25 cellular contexts compared by ENCODE assay signal in genomic region chr20:15122613-15123012, GRCh38.
"Had no signal": no experiment of that assay in that cellular context is flagged by ENCODE, and none has a peak within 500 bp of the region (broad histone marks: within the 10 kb centered on the region; RNA-seq: fewer than 3 reads in every experiment).

No MANE protein-coding gene starts in this region.

- H3K27ac ChIP-seq: left ventricle myocardium inferior, ovary, right atrium auricular region, right lobe of liver, tibial nerve, uterus had no signal

- ATAC-seq: naive thymus-derived CD4-positive, alpha-beta T cell; natural killer cell treated with Interleukin-12 subunit alpha and Interleukin-12 subunit beta and Interleukin-15 and Interleukin-18, amount 100 ng/mL, for 72 hours; right lobe of liver; stimulated activated memory B cell treated with anti-CD40 and anti-IgM and Interleukin-4, amounts not matched to agents 10 μg/mL and 1 μg/mL and 100 μg/mL, for 72 hours; stimulated activated naive CD8-positive, alpha-beta T cell treated with anti-CD3 and anti-CD28 coated beads, Interleukin-15, amount 100 ng/mL, for 72 hours had no signal

- FAIRE-seq: islet of Langerhans, kidney had no signal

- H3K9me3 Mint-ChIP-seq: stimulated activated memory B cell treated with anti-CD40 and anti-IgM and Interleukin-4, amounts not matched to agents 10 μg/mL and 1 μg/mL and 100 μg/mL, for 72 hours had no signal

- DNase-seq: hypothalamus; immature natural killer cell; kidney; left ventricle myocardium inferior; mesendoderm; naive thymus-derived CD4-positive, alpha-beta T cell; ovary; right lobe of liver; stimulated activated CD4-positive, alpha-beta T cell treated with anti-CD3 and anti-CD28 coated beads, Interleukin-12 subunit alpha, Interleukin-12 subunit beta, amount 100 ng/mL, for 4 hours; stimulated activated CD4-positive, alpha-beta T cell treated with anti-CD3 and anti-CD28 coated beads, Interleukin-15, amount 100 ng/mL, for 24 hours; stimulated activated CD4-positive, alpha-beta T cell treated with anti-CD3 and anti-CD28 coated beads, Interleukin-4, amount 100 ng/mL, for 4 hours; stimulated activated CD8-positive, alpha-beta memory T cell treated with anti-CD3 and anti-CD28 coated beads, Interleukin-4, amount 100 ng/mL, for 48 hours; stimulated activated naive CD4-positive, alpha-beta T cell treated with Interleukin-2 at 50 U/mL for 16 hours; stimulated activated naive CD8-positive, alpha-beta T cell treated with anti-CD3 and anti-CD28 coated beads, Interleukin-15, amount 100 ng/mL, for 72 hours; substantia nigra; uterus had no signal

- H3K4me3 Mint-ChIP-seq: immature natural killer cell; mesothelial cell of epicardium; naive thymus-derived CD4-positive, alpha-beta T cell; natural killer cell treated with Interleukin-12 subunit alpha and Interleukin-12 subunit beta and Interleukin-15 and Interleukin-18, amount 100 ng/mL, for 72 hours; stimulated activated memory B cell treated with anti-CD40 and anti-IgM and Interleukin-4, amounts not matched to agents 10 μg/mL and 1 μg/mL and 100 μg/mL, for 72 hours; stimulated activated naive CD8-positive, alpha-beta T cell treated with anti-CD3 and anti-CD28 coated beads, Interleukin-15, amount 100 ng/mL, for 72 hours; type B pancreatic cell had no signal

- H3K36me3 Mint-ChIP-seq: mesothelial cell of epicardium; naive thymus-derived CD4-positive, alpha-beta T cell; natural killer cell treated with Interleukin-12 subunit alpha and Interleukin-12 subunit beta and Interleukin-15 and Interleukin-18, amount 100 ng/mL, for 72 hours; stimulated activated memory B cell treated with anti-CD40 and anti-IgM and Interleukin-4, amounts not matched to agents 10 μg/mL and 1 μg/mL and 100 μg/mL, for 72 hours; type B pancreatic cell had no signal

- H3K27me3 Mint-ChIP-seq: natural killer cell treated with Interleukin-12 subunit alpha and Interleukin-12 subunit beta and Interleukin-15 and Interleukin-18, amount 100 ng/mL, for 72 hours; progenitor cell of endocrine pancreas; stimulated activated memory B cell treated with anti-CD40 and anti-IgM and Interleukin-4, amounts not matched to agents 10 μg/mL and 1 μg/mL and 100 μg/mL, for 72 hours; stimulated activated naive CD8-positive, alpha-beta T cell treated with anti-CD3 and anti-CD28 coated beads, Interleukin-15, amount 100 ng/mL, for 72 hours; type B pancreatic cell had no signal

- H3K4me1 Mint-ChIP-seq: immature natural killer cell; mesothelial cell of epicardium; naive thymus-derived CD4-positive, alpha-beta T cell; stimulated activated memory B cell treated with anti-CD40 and anti-IgM and Interleukin-4, amounts not matched to agents 10 μg/mL and 1 μg/mL and 100 μg/mL, for 72 hours; stimulated activated naive CD8-positive, alpha-beta T cell treated with anti-CD3 and anti-CD28 coated beads, Interleukin-15, amount 100 ng/mL, for 72 hours had no signal

- H3K9me3 ChIP-seq: left ventricle myocardium inferior, ovary, right atrium auricular region, right lobe of liver, tibial nerve, uterus had no signal

- H3K36me3 ChIP-seq: left ventricle myocardium inferior, ovary, right atrium auricular region, right lobe of liver, tibial nerve, uterus had no signal

- H3K4me3 ChIP-seq: left ventricle myocardium inferior, lung, ovary, right atrium auricular region, right lobe of liver, tibial nerve, uterus had no signal

- H3K27ac Mint-ChIP-seq: immature natural killer cell; mesothelial cell of epicardium; naive thymus-derived CD4-positive, alpha-beta T cell; natural killer cell treated with Interleukin-12 subunit alpha and Interleukin-12 subunit beta and Interleukin-15 and Interleukin-18, amount 100 ng/mL, for 72 hours; progenitor cell of endocrine pancreas; stimulated activated memory B cell treated with anti-CD40 and anti-IgM and Interleukin-4, amounts not matched to agents 10 μg/mL and 1 μg/mL and 100 μg/mL, for 72 hours; stimulated activated naive CD8-positive, alpha-beta T cell treated with anti-CD3 and anti-CD28 coated beads, Interleukin-15, amount 100 ng/mL, for 72 hours; type B pancreatic cell had no signal

- H3K27me3 ChIP-seq: ovary, right atrium auricular region, right lobe of liver, tibial nerve, uterus had no signal

- H3K4me1 ChIP-seq: left ventricle myocardium inferior, right atrium auricular region, right lobe of liver, tibial nerve, uterus had no signal
